In the genomic region with DNA sequence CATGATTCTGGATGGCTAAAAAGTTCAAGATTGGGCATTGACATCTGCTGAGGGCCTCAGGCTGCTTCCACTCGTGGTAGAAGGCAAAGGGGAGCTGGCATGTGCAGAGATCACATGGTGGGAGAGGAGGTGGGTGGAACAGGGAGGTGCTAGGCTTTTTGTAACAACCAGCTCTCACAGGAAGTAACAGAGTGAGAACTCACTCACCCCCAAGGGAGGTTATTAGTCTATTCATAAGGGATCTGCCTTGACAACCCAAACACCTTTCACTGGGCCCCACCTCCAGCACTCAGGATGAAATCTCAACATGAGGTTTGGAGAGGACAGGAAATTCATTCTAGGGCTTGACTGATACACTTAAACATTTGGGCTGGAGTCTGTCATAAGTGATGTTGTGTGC, we compare ENCODE assay signal across 24 cellular contexts.
"Had no signal": no experiment of that assay in that cellular context is flagged by ENCODE, and none has a peak within 500 bp of the region (broad histone marks: within the 10 kb centered on the region; RNA-seq: fewer than 3 reads in every experiment).

No MANE protein-coding gene starts in this region.

- H3K4me3 Mint-ChIP-seq: dendritic cell treated with granulocyte-macrophage colony-stimulating factor and Interleukin-4, amounts not matched to agents 40 ng/mL and 50 ng/mL, for 4 days; memory B cell; mesothelial cell of epicardium; naive B cell; nephron progenitor cell; stimulated activated effector memory CD8-positive, alpha-beta T cell treated with anti-CD3 and anti-CD28 coated beads, Interleukin-12 subunit alpha, Interleukin-12 subunit beta, amount 100 ng/mL, for 72 hours had no signal

- H3K4me3 ChIP-seq: colonic mucosa, gastrocnemius medialis, lung, mucosa of descending colon, prostate gland, right atrium auricular region, sigmoid colon, stomach, thyroid gland had no signal

- H3K36me3 ChIP-seq: colonic mucosa, gastrocnemius medialis, prostate gland, right atrium auricular region, sigmoid colon, thyroid gland had no signal

- H3K27ac Mint-ChIP-seq: dendritic cell treated with granulocyte-macrophage colony-stimulating factor and Interleukin-4, amounts not matched to agents 40 ng/mL and 50 ng/mL, for 4 days; memory B cell; mesothelial cell of epicardium; naive B cell; nephron progenitor cell; stimulated activated effector memory CD8-positive, alpha-beta T cell treated with anti-CD3 and anti-CD28 coated beads, Interleukin-12 subunit alpha, Interleukin-12 subunit beta, amount 100 ng/mL, for 72 hours had no signal

- H3K36me3 Mint-ChIP-seq: naive B cell; stimulated activated effector memory CD8-positive, alpha-beta T cell treated with anti-CD3 and anti-CD28 coated beads, Interleukin-12 subunit alpha, Interleukin-12 subunit beta, amount 100 ng/mL, for 72 hours had no signal

- H3K27ac ChIP-seq: colonic mucosa, gastrocnemius medialis, prostate gland, right atrium auricular region, sigmoid colon, stomach had no signal

- H3K4me1 ChIP-seq: colonic mucosa, prostate gland had no signal

- DNase-seq: colonic mucosa; effector CD8-positive, alpha-beta T cell; foreskin fibroblast; gastrocnemius medialis; head of caudate nucleus; mucosa of descending colon; naive B cell; nephron progenitor cell; nucleus accumbens; sigmoid colon; stimulated activated CD4-positive, alpha-beta T cell treated with anti-CD3 and anti-CD28 coated beads, Interleukin-2, amount 100 ng/mL, for 24 hours; stimulated activated CD4-positive, alpha-beta T cell treated with anti-CD3 and anti-CD28 coated beads, Interleukin-4, amount 100 ng/mL, for 24 hours; stimulated activated naive CD4-positive, alpha-beta T cell treated with Interleukin-2 at 50 U/mL for 16 hours; stomach; thyroid gland; trophoblast cell had no signal

- ATAC-seq: gastrocnemius medialis; left lobe of liver; mucosa of descending colon; stimulated activated effector memory CD8-positive, alpha-beta T cell treated with anti-CD3 and anti-CD28 coated beads, Interleukin-12 subunit alpha, Interleukin-12 subunit beta, amount 100 ng/mL, for 72 hours had no signal

- H3K9me3 Mint-ChIP-seq: memory B cell had no signal

- H3K4me1 Mint-ChIP-seq: memory B cell; naive B cell; stimulated activated effector memory CD8-positive, alpha-beta T cell treated with anti-CD3 and anti-CD28 coated beads, Interleukin-12 subunit alpha, Interleukin-12 subunit beta, amount 100 ng/mL, for 72 hours had no signal

- H3K27me3 ChIP-seq: colonic mucosa, gastrocnemius medialis, right atrium auricular region, sigmoid colon, stomach, thyroid gland had no signal

- H3K9me3 ChIP-seq: colonic mucosa, gastrocnemius medialis, mucosa of descending colon, prostate gland, sigmoid colon, thyroid gland had no signal
